Comparison of ENCODE assay signal across 1 cellular context in the genomic region with DNA sequence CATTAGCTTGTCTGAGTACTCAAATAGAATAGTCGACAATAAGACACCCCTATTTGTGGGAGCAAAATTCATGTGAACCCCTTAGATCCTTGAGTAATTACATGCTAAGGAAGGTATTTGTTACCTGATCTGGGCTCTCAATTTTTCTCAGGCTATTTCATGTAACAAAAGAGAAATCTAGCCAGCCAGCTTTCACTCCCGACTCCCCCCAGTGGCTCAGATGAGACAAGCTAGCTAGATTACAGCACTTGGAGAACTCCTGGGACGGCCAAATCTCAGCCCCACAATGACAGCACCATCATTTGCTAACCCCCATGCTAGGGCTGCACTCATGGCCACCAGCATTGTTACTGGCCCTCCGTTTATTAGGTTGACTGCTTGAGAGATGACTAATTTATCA.
TF ChIP-seq lines count a peak whose summit lies in the region.

No MANE protein-coding gene starts in this region.

TF ChIP-seq in GM12878, 131 proteins besides CTCF, POLR2A, EP300 and RAD21 (continued from another document):
- TF ChIP-seq RBBP5 (conservative IDR thresholded peaks at IDR 0.05): no peak
- TF ChIP-seq HDAC2 (IDR thresholded peaks at IDR 0.05): no peak
- TF ChIP-seq MAX (IDR thresholded peaks at IDR 0.05; ENCODE audit: low read depth, low read length): no peak
- TF ChIP-seq MXI1 (IDR thresholded peaks at IDR 0.05; ENCODE audit: low read depth, low read length): no peak
- no peak for TF ChIP-seq NFIC (IDR thresholded peaks at IDR 0.05; ENCODE audit: low read depth, low read length)
- TF ChIP-seq TAF1 (IDR thresholded peaks at IDR 0.05; ENCODE audit: borderline replicate concordance, low read depth, low read length): no peak
- TF ChIP-seq MYB (IDR thresholded peaks at IDR 0.05; ENCODE audit: borderline replicate concordance, low read depth, low read length): no peak
- TF ChIP-seq RFX5 (IDR thresholded peaks at IDR 0.05; ENCODE audit: low read depth, low read length): no peak
- TF ChIP-seq JUND (IDR thresholded peaks at IDR 0.05; ENCODE audit: low read depth, low read length): no peak
- TF ChIP-seq, protein P1, sequence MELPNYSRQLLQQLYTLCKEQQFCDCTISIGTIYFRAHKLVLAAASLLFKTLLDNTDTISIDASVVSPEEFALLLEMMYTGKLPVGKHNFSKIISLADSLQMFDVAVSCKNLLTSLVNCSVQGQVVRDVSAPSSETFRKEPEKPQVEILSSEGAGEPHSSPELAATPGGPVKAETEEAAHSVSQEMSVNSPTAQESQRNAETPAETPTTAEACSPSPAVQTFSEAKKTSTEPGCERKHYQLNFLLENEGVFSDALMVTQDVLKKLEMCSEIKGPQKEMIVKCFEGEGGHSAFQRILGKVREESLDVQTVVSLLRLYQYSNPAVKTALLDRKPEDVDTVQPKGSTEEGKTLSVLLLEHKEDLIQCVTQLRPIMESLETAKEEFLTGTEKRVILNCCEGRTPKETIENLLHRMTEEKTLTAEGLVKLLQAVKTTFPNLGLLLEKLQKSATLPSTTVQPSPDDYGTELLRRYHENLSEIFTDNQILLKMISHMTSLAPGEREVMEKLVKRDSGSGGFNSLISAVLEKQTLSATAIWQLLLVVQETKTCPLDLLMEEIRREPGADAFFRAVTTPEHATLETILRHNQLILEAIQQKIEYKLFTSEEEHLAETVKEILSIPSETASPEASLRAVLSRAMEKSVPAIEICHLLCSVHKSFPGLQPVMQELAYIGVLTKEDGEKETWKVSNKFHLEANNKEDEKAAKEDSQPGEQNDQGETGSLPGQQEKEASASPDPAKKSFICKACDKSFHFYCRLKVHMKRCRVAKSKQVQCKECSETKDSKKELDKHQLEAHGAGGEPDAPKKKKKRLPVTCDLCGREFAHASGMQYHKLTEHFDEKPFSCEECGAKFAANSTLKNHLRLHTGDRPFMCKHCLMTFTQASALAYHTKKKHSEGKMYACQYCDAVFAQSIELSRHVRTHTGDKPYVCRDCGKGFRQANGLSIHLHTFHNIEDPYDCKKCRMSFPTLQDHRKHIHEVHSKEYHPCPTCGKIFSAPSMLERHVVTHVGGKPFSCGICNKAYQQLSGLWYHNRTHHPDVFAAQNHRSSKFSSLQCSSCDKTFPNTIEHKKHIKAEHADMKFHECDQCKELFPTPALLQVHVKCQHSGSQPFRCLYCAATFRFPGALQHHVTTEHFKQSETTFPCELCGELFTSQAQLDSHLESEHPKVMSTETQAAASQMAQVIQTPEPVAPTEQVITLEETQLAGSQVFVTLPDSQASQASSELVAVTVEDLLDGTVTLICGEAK (IDR thresholded peaks at IDR 0.05; ENCODE audit: borderline replicate concordance): no peak
- TF ChIP-seq CBX3 (IDR thresholded peaks at IDR 0.05; ENCODE audit: borderline replicate concordance, low read depth): no peak
- TF ChIP-seq, protein P2, sequence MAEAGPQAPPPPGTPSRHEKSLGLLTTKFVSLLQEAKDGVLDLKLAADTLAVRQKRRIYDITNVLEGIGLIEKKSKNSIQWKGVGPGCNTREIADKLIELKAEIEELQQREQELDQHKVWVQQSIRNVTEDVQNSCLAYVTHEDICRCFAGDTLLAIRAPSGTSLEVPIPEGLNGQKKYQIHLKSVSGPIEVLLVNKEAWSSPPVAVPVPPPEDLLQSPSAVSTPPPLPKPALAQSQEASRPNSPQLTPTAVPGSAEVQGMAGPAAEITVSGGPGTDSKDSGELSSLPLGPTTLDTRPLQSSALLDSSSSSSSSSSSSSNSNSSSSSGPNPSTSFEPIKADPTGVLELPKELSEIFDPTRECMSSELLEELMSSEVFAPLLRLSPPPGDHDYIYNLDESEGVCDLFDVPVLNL (IDR thresholded peaks at IDR 0.05; ENCODE audit: low read depth, low read length): no peak
- TF ChIP-seq FOS (IDR thresholded peaks at IDR 0.05; ENCODE audit: borderline replicate concordance, extremely low read depth, insufficient read length): no peak
- TF ChIP-seq BCL11A (IDR thresholded peaks at IDR 0.05; ENCODE audit: low read depth, low read length): no peak
